Comparison of ENCODE assay signal across 11 cellular contexts in genomic region chr4:73922766-73923630, GRCh38. TPM values are rescaled to one million over a fixed set of nuclear protein-coding genes. Genes with fewer than 3 reads are reported as not detected.
DNase-seq lines count a peak whose midpoint lies in the region; ATAC-seq and TF ChIP-seq lines count a peak whose summit lies in the region.
"Had no signal": no experiment of that assay in that cellular context is flagged by ENCODE, and none has a peak within 500 bp of the region (broad histone marks: within the 10 kb centered on the region; RNA-seq: fewer than 3 reads in every experiment).

No MANE protein-coding gene starts in this region.

- H3K27me3 Mint-ChIP-seq in type B pancreatic cell (peaks cover 14% of the 10 kb centered on the region), T-cell (no peaks in the 10 kb centered on the region)
- H3K27me3 Mint-ChIP-seq in activated naive CD8-positive, alpha-beta T cell treated with anti-CD3 and anti-CD28 coated beads for 36 hours = no peaks in the 10 kb centered on the region
- H3K27me3 Mint-ChIP-seq: dendritic cell treated with granulocyte-macrophage colony-stimulating factor and Interleukin-4, amounts not matched to agents 40 ng/mL and 50 ng/mL, for 4 days had no signal

- H3K36me3 ChIP-seq in cardiac muscle cell = no peaks in the 10 kb centered on the region

- POLR2A ChIA-PET in T-cell (lab: Charles Lee) = no interaction called here

- no peaks in the 10 kb centered on the region for H3K27me3 ChIP-seq in cardiac muscle cell

- intact Hi-C loops in Right ventricle myocardium inferior (cut with DNase I) = loop anchor here (5.0 to 10.0 kb wide), 3 partner anchors 191 to 261 kb away; no protein-coding TSS in a partner anchor

- no peak overlapping the region for H3K27ac Mint-ChIP-seq in type B pancreatic cell
- no peak overlapping the region for H3K27ac Mint-ChIP-seq in activated naive CD8-positive, alpha-beta T cell treated with anti-CD3 and anti-CD28 coated beads for 36 hours
- H3K27ac Mint-ChIP-seq in T-cell = no peak overlapping the region
- H3K27ac Mint-ChIP-seq: dendritic cell treated with granulocyte-macrophage colony-stimulating factor and Interleukin-4, amounts not matched to agents 40 ng/mL and 50 ng/mL, for 4 days; WTC11 had no signal

- no peaks in the 10 kb centered on the region for H3K9me3 Mint-ChIP-seq in type B pancreatic cell
- no peaks in the 10 kb centered on the region for H3K9me3 Mint-ChIP-seq in activated naive CD8-positive, alpha-beta T cell treated with anti-CD3 and anti-CD28 coated beads for 36 hours
- peaks cover 0 to 7% (median 0%) of the 10 kb centered on the region in 3 donors for H3K9me3 Mint-ChIP-seq in T-cell
- H3K9me3 Mint-ChIP-seq: dendritic cell treated with granulocyte-macrophage colony-stimulating factor and Interleukin-4, amounts not matched to agents 40 ng/mL and 50 ng/mL, for 4 days; WTC11 had no signal

- H3K4me1 Mint-ChIP-seq in type B pancreatic cell (ENCODE audit: unreplicated experiment) (no peaks in the 10 kb centered on the region), T-cell (no peaks in the 10 kb centered on the region)
- no peaks in the 10 kb centered on the region for H3K4me1 Mint-ChIP-seq in activated naive CD8-positive, alpha-beta T cell treated with anti-CD3 and anti-CD28 coated beads for 36 hours
- H3K4me1 Mint-ChIP-seq: WTC11 had no signal

- H3K4me3 Mint-ChIP-seq in type B pancreatic cell (no peak overlapping the region), T-cell (no peak overlapping the region)
- H3K4me3 Mint-ChIP-seq in activated naive CD8-positive, alpha-beta T cell treated with anti-CD3 and anti-CD28 coated beads for 36 hours = no peak overlapping the region
- H3K4me3 Mint-ChIP-seq: dendritic cell treated with granulocyte-macrophage colony-stimulating factor and Interleukin-4, amounts not matched to agents 40 ng/mL and 50 ng/mL, for 4 days; WTC11 had no signal

- H3K4me1 ChIP-seq in cardiac muscle cell (ENCODE audit: low read depth) = no peaks in the 10 kb centered on the region

- H3K9me3 ChIP-seq in cardiac muscle cell (ENCODE audit: low read depth) = no peaks in the 10 kb centered on the region

- TF ChIP-seq CTCF in cardiac muscle cell (IDR thresholded peaks at IDR 0.05; ENCODE audit: low read depth, low read length) = peak; percentile 45
- TF ChIP-seq CTCF in type B pancreatic cell (conservative IDR thresholded peaks at IDR 0.05) = peak; percentile 46

- CTCF ChIA-PET in T-cell (lab: Charles Lee) = interaction anchor here in 1 of 2 donors (1.4 kb wide), 1 partner anchor 14 kb away, joined by 3 read pairs; no protein-coding TSS in a partner anchor

- H3K4me3 ChIP-seq in cardiac muscle cell = no peak overlapping the region

- no peak overlapping the region for H3K27ac ChIP-seq in cardiac muscle cell

- DNase-seq in cardiac muscle cell (ENCODE audit: low read depth in 1 of 2, low spot score in 1 of 2) (peak in 1 of 2 donors; percentile 79), Right ventricle myocardium inferior (ENCODE audit: missing footprints) (no peak), RPMI7951 (ENCODE audit: low read depth) (peak; percentile 45), fibroblast of the conjunctiva (ENCODE audit: low read depth) (peak; percentile 52), type B pancreatic cell (ENCODE audit: extremely low spot score, unreplicated experiment) (no peak), T-cell (no peak)
- DNase-seq in activated naive CD8-positive, alpha-beta T cell treated with anti-CD3 and anti-CD28 coated beads for 36 hours = no peak
- no peak for DNase-seq in stimulated activated CD4-positive, alpha-beta T cell treated with anti-CD3 and anti-CD28 coated beads, Interleukin-4, amount 100 ng/mL, for 1 hour
- DNase-seq: NCI-H1048 had no signal

- H3K36me3 Mint-ChIP-seq in type B pancreatic cell = no peaks in the 10 kb centered on the region
- H3K36me3 Mint-ChIP-seq in activated naive CD8-positive, alpha-beta T cell treated with anti-CD3 and anti-CD28 coated beads for 36 hours = no peaks in the 10 kb centered on the region
- H3K36me3 Mint-ChIP-seq in T-cell = no peaks in the 10 kb centered on the region
- H3K36me3 Mint-ChIP-seq: WTC11 had no signal

- no peak for ATAC-seq in Right ventricle myocardium inferior
- no peak for ATAC-seq in T-cell (replicated peaks in 1 of 4)
- ATAC-seq: WTC11 had no signal

RNA-seq across cellular contexts. Expression of gene CXCL1, which starts 53.8 kb away (rescaled TPM):
- total RNA-seq in cardiac muscle cell = not detected in 2 replicates
- polyA plus RNA-seq in cardiac muscle cell = not detected in 2 replicates
- total RNA-seq in Right ventricle myocardium inferior = 1.3 TPM
- total RNA-seq in RPMI7951 (2014; rRNA removed; shearing (Covaris generic)) = 21.0 and 24.3 TPM in 2 replicates
- total RNA-seq in type B pancreatic cell (ENCODE audit: low replicate concordance) = 3.8 and 5.7 TPM in 2 replicates
- not detected for total RNA-seq in activated naive CD8-positive, alpha-beta T cell treated with anti-CD3 and anti-CD28 coated beads for 36 hours
- not detected for total RNA-seq in T-cell

RNA-seq across cellular contexts. Expression of gene PF4, which starts 58.8 kb away (rescaled TPM):
- total RNA-seq in cardiac muscle cell (not detected in 2 replicates), Right ventricle myocardium inferior (1.0 TPM), type B pancreatic cell (ENCODE audit: low replicate concordance) (not detected in 2 replicates), T-cell (10 to 100 TPM in 1 of 5 donors, not detected in 4; 10.2 TPM)
- polyA plus RNA-seq in cardiac muscle cell = not detected in 2 replicates
- not detected in 2 replicates for total RNA-seq in RPMI7951 (2014; rRNA removed; shearing (Covaris generic))
- not detected for total RNA-seq in activated naive CD8-positive, alpha-beta T cell treated with anti-CD3 and anti-CD28 coated beads for 36 hours

Comparison
In these comparisons a context has a peak if more than half of its experiments do, and no peak if none do; other contexts are left out.
1. DNase-seq: peak in RPMI7951 (single experiment) and fibroblast of the conjunctiva (single experiment); none in Right ventricle myocardium inferior (single experiment), type B pancreatic cell (single experiment), activated naive CD8-positive, alpha-beta T cell treated with anti-CD3 and anti-CD28 coated beads for 36 hours (single experiment), stimulated activated CD4-positive, alpha-beta T cell treated with anti-CD3 and anti-CD28 coated beads, Interleukin-4, amount 100 ng/mL, for 1 hour (single experiment) and T-cell (0 of 34).